In the genomic region with DNA sequence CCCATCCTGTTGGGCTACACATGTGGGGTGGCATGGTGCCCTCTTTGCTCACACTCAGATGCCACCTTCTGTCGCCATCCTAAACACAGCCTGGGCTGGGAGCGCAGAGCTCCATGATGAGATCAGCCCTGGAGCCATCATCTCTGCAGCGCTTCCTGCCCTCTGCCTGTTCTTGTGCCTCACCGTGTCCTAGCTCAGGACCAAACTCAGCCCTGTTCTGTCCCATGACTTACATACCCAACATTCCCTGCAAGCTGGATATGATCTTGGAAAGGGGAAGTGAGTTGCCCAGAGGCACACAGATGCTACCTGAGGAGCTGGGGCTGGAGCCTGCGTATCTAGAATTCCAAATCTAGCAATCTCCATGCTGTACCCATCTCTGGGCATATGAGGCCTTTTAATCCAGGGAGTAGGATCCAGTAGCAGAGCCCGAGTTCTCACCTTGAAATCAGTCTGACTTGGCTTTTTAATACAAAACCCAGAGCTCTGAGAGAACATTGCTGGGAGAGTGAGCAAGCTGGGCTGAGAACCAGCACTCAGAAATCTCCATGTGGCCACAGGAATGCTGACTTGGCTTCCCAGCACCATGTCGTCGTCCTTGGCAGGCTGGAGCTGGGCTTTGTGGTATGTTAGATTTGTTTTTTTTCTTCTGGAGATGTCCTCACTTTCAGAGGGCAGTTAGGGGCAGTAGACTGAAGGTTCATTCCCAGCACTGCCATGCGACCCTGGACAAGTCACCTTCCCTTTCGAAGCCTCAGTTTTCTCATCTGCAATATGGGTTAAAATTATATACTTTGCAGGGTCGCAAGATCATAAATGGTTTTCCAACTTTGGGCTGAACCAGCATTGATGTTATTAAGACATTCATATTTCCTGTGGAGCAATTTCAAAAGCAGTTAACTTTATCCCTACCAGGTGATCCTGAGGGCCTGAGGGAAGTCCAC, we compare ENCODE assay signal across 9 cellular contexts. TPM values are rescaled to one million over a fixed set of nuclear protein-coding genes. Genes with fewer than 3 reads are reported as not detected.
DNase-seq lines count a peak whose midpoint lies in the region; TF ChIP-seq lines count a peak whose summit lies in the region.
"Had no signal": no experiment of that assay in that cellular context is flagged by ENCODE, and none has a peak within 500 bp of the region (broad histone marks: within the 10 kb centered on the region; RNA-seq: fewer than 3 reads in every experiment).

No MANE protein-coding gene starts in this region.

- 58% methylated on average over 11 of the region's 11 CpGs for WGBS in suprapubic skin

- CTCF ChIA-PET in HEK293 (lab: Yijun Ruan, JAX), result interaction anchor here (0.6 to 2.9 kb wide), 15 partner anchors 11 to 452 kb away, joined by 3 to 14 read pairs (median 4); no protein-coding TSS in a partner anchor

- peak overlapping the region in 1 of 7 donors; percentile 72 for H3K27ac Mint-ChIP-seq in CD14-positive monocyte
- H3K27ac Mint-ChIP-seq: endodermal cell had no signal

- intact Hi-C loops in CD14-positive monocyte (cut with micrococcal nuclease), result no loop called here

- peaks cover 41% of the 10 kb centered on the region for H3K27me3 ChIP-seq in suprapubic skin

- POLR2A ChIA-PET in HEK293 (lab: Yijun Ruan, JAX), result no interaction called here

- H3K36me3 Mint-ChIP-seq in CD14-positive monocyte, result peaks cover 0 to 3% of the 10 kb centered on the region in 2 donors

- H3K4me1 ChIP-seq in HEK293 (ENCODE audit: control insufficient read depth, insufficient read depth, low read length) (no peaks in the 10 kb centered on the region), suprapubic skin (peaks cover 25% of the 10 kb centered on the region)

- peaks cover 0 to 7% (median 2%) of the 10 kb centered on the region in 7 donors for H3K9me3 Mint-ChIP-seq in CD14-positive monocyte
- H3K9me3 Mint-ChIP-seq: endodermal cell had no signal

- H3K4me3 Mint-ChIP-seq in CD14-positive monocyte, result peak overlapping the region in 1 of 2 donors; percentile 75

- H3K9me3 ChIP-seq in HEK293 (ENCODE audit: control insufficient read depth, insufficient read depth, low read depth, low read length), result no peaks in the 10 kb centered on the region
- H3K9me3 ChIP-seq in suprapubic skin, result no peaks in the 10 kb centered on the region

- TF ChIP-seq CTCF in HEK293 (tag by site-specific recombination; IDR thresholded peaks at IDR 0.05) (no peak), suprapubic skin (IDR thresholded peaks at IDR 0.05) (no peak), CD14-positive monocyte (IDR thresholded peaks at IDR 0.05) (no peak)

- peak; percentile 69 for DNase-seq in brain pericyte (ENCODE audit: low read depth, low spot score)
- peak; percentile 76 for DNase-seq in kidney tubule cell (ENCODE audit: low spot score)
- peak in 1 of 2 donors; percentile 84 for DNase-seq in suprapubic skin (ENCODE audit: low spot score in 2 of 2)
- no peak for DNase-seq in NCI-H1417 treated with DMSO at 0.1 percent for 48 hours (lab: John Stamatoyannopoulos, UW)
- DNase-seq in NCI-H1092 treated with DMSO at 0.1 percent for 48 hours (lab: John Stamatoyannopoulos, UW), result no peak
- no peak for DNase-seq in CD14-positive monocyte (ENCODE audit: low spot score)
- no peak for DNase-seq in activated effector memory CD4-positive, alpha-beta T cell treated with anti-CD3 and anti-CD28 coated beads, Interleukin-2, amount 50 U/mL, for 16 hours
- DNase-seq: endodermal cell had no signal

- H3K4me3 ChIP-seq in HEK293 (ENCODE audit: low read depth, low read length), result no peak overlapping the region
- H3K4me3 ChIP-seq in suprapubic skin, result no peak overlapping the region

- H3K36me3 ChIP-seq in HEK293 (ENCODE audit: control insufficient read depth in 2 of 2, insufficient read depth in 1 of 2, low read length in 2 of 2) (no peaks in the 10 kb centered on the region), suprapubic skin (no peaks in the 10 kb centered on the region)

- no peak for TF ChIP-seq EP300 in suprapubic skin (IDR thresholded peaks at IDR 0.05)

- peaks cover 4% of the 10 kb centered on the region for H3K4me1 Mint-ChIP-seq in CD14-positive monocyte

- peaks cover 50 to 70% (median 65%) of the 10 kb centered on the region in 3 donors for H3K27me3 Mint-ChIP-seq in CD14-positive monocyte (ENCODE audit: low read depth in 3 of 3)

- no peak overlapping the region for H3K27ac ChIP-seq in HEK293 (ENCODE audit: extremely low read depth, low read depth, low read length)
- H3K27ac ChIP-seq in suprapubic skin, result peak overlapping the region; percentile 13

- no peak for TF ChIP-seq POLR2A in suprapubic skin (IDR thresholded peaks at IDR 0.05)

TF ChIP-seq in HEK293, 187 proteins besides CTCF, POLR2A, EP300 and RAD21:
- TF ChIP-seq, protein P1, sequence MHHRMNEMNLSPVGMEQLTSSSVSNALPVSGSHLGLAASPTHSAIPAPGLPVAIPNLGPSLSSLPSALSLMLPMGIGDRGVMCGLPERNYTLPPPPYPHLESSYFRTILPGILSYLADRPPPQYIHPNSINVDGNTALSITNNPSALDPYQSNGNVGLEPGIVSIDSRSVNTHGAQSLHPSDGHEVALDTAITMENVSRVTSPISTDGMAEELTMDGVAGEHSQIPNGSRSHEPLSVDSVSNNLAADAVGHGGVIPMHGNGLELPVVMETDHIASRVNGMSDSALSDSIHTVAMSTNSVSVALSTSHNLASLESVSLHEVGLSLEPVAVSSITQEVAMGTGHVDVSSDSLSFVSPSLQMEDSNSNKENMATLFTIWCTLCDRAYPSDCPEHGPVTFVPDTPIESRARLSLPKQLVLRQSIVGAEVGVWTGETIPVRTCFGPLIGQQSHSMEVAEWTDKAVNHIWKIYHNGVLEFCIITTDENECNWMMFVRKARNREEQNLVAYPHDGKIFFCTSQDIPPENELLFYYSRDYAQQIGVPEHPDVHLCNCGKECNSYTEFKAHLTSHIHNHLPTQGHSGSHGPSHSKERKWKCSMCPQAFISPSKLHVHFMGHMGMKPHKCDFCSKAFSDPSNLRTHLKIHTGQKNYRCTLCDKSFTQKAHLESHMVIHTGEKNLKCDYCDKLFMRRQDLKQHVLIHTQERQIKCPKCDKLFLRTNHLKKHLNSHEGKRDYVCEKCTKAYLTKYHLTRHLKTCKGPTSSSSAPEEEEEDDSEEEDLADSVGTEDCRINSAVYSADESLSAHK (tag by site-specific recombination; IDR thresholded peaks at IDR 0.05), result no peak
- TF ChIP-seq ZNF707 (tag by site-specific recombination; IDR thresholded peaks at IDR 0.05), result no peak
- peak; percentile 18; the same call in 1 of the 2 replicates for TF ChIP-seq MZF1 (tag by site-specific recombination; IDR thresholded peaks at IDR 0.05; ENCODE audit: borderline replicate concordance)
- TF ChIP-seq ZBTB17 (tag by site-specific recombination; IDR thresholded peaks at IDR 0.05), result peak; percentile 90
- TF ChIP-seq, protein P2, sequence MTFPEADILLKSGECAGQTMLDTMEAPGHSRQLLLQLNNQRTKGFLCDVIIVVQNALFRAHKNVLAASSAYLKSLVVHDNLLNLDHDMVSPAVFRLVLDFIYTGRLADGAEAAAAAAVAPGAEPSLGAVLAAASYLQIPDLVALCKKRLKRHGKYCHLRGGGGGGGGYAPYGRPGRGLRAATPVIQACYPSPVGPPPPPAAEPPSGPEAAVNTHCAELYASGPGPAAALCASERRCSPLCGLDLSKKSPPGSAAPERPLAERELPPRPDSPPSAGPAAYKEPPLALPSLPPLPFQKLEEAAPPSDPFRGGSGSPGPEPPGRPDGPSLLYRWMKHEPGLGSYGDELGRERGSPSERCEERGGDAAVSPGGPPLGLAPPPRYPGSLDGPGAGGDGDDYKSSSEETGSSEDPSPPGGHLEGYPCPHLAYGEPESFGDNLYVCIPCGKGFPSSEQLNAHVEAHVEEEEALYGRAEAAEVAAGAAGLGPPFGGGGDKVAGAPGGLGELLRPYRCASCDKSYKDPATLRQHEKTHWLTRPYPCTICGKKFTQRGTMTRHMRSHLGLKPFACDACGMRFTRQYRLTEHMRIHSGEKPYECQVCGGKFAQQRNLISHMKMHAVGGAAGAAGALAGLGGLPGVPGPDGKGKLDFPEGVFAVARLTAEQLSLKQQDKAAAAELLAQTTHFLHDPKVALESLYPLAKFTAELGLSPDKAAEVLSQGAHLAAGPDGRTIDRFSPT (tag by site-specific recombination; IDR thresholded peaks at IDR 0.05), result 0 out of 2 replicates have a peak, but pooled peaks have one; percentile 24
TF ChIP-seq in HEK293: peak in this region for 3.

RNA-seq across cellular contexts. Expression of a gene that starts 2.6 kb away (rescaled TPM):
- total RNA-seq in suprapubic skin, result 1 to 10 TPM; 5.1 to 9.7 (median 6.0) TPM
- not detected for polyA plus RNA-seq in CD14-positive monocyte

Comparison
In these comparisons a context has a peak if more than half of its experiments do, and no peak if none do; other contexts are left out.
1. DNase-seq: peak in brain pericyte (single experiment) and kidney tubule cell (single experiment); none in NCI-H1417 treated with DMSO at 0.1 percent for 48 hours (single experiment), NCI-H1092 treated with DMSO at 0.1 percent for 48 hours (single experiment), CD14-positive monocyte (single experiment) and activated effector memory CD4-positive, alpha-beta T cell treated with anti-CD3 and anti-CD28 coated beads, Interleukin-2, amount 50 U/mL, for 16 hours (single experiment).